ENCODE assay signal across 13 cellular contexts in genomic region chr1:93338426-93338825, GRCh38. TPM values are rescaled to one million over a fixed set of nuclear protein-coding genes. Genes with fewer than 3 reads are reported as not detected.
DNase-seq lines count a peak whose midpoint lies in the region; ATAC-seq, FAIRE-seq and TF ChIP-seq lines count a peak whose summit lies in the region.
"Had no signal": no experiment of that assay in that cellular context is flagged by ENCODE, and none has a peak within 500 bp of the region (broad histone marks: within the 10 kb centered on the region; RNA-seq: fewer than 3 reads in every experiment).

No MANE protein-coding gene starts in this region.

- H2AFZ ChIP-seq in GM12878 (ENCODE audit: control insufficient read depth, low read depth, low read length): no peak overlapping the region

- in situ Hi-C loops in GM12878 (cut with MboI): no loop called here

- peak; percentile 84 for DNase-seq in AG20443 (ENCODE audit: low spot score)
- DNase-seq in LoVo (ENCODE audit: low spot score): peak; percentile 37
- DNase-seq in GM12878 (ENCODE audit: low read depth, low spot score): no peak
- peak; percentile 72 for DNase-seq in kidney tubule cell (ENCODE audit: low spot score)
- no peak for DNase-seq in hippocampal formation (lab: John Stamatoyannopoulos, UW)
- no peak for DNase-seq in activated CD8-positive, alpha-beta memory T cell treated with anti-CD3 and anti-CD28 coated beads for 24 hours
- DNase-seq in activated CD4-positive, alpha-beta T cell treated with anti-CD3 and anti-CD28 coated beads for 1 hour: no peak
- no peak for DNase-seq in stimulated activated CD4-positive, alpha-beta T cell treated with anti-CD3 and anti-CD28 coated beads, Interleukin-4, amount 100 ng/mL, for 4 hours
- DNase-seq: amygdala; CD4-positive, alpha-beta T cell; left colon; NCI-H1694; stimulated activated CD4-positive, alpha-beta T cell treated with anti-CD3 and anti-CD28 coated beads, Interleukin-2, amount 100 ng/mL, for 24 hours had no signal

- TF ChIP-seq POLR2A in GM12878 (IDR thresholded peaks at IDR 0.05; ENCODE audit: low read depth, low read length): no peak

- BruUV-seq in GM12878 (replicated peaks; lab: Mats Ljungman, UMichigan): TSS peak; percentile 56

- ATAC-seq in GM12878: no peak
- ATAC-seq: left colon had no signal

- intact Hi-C loops in GM12878 (cut with micrococcal nuclease; ENCODE audit: unreplicated experiment): no loop called here

- RAD21 ChIA-PET in GM12878 (lab: Charles Lee; ENCODE audit: unreplicated experiment): no interaction called here

- no peaks in the 10 kb centered on the region for H4K20me1 ChIP-seq in GM12878 (ENCODE audit: control insufficient read depth, insufficient read depth)

- H3K4me3 ChIP-seq in GM12878: no peak overlapping the region

- H3K27me3 ChIP-seq in GM12878 (replicated peaks in 1 of 2; ENCODE audit: control insufficient read depth in 2 of 2, insufficient read depth in 2 of 2, low read length in 1 of 2): no peaks in the 10 kb centered on the region

- no peak for FAIRE-seq in GM12878 (lab: Jason Lieb, UNC)

- H3K79me2 ChIP-seq in GM12878 (ENCODE audit: control insufficient read depth, insufficient read depth, low read length): no peaks in the 10 kb centered on the region

- no peak overlapping the region for H3K27ac ChIP-seq in GM12878 (ENCODE audit: control insufficient read depth, insufficient read depth)

- SMC1A ChIA-PET in GM12878 (lab: Charles Lee; ENCODE audit: uncharacterized antibody, unreplicated experiment): interaction anchor here (0.6 to 2.1 kb wide), 3 partner anchors 20 to 253 kb away, joined by 3 to 5 read pairs (median 3); no protein-coding TSS in a partner anchor

- H3K9ac ChIP-seq in GM12878 (ENCODE audit: control insufficient read depth, insufficient read depth, low read length): no peak overlapping the region

- no peaks in the 10 kb centered on the region for H3K9me3 ChIP-seq in GM12878 (replicated peaks; ENCODE audit: control insufficient read depth, insufficient read depth, low read length)

- no peak overlapping the region for H3K4me2 ChIP-seq in GM12878 (ENCODE audit: control insufficient read depth, insufficient read depth)

- peaks cover 4% of the 10 kb centered on the region; the same call in 1 of the 2 replicates for H3K4me1 ChIP-seq in GM12878 (ENCODE audit: control insufficient read depth, insufficient read depth, low read length)

- WGBS in GM12878 (ENCODE audit: insufficient coverage, insufficient replicate concordance, low lambda C conversion rate, missing lambda C conversion rate): 67% methylated on average over 3 of the region's 3 CpGs

- no peak for TF ChIP-seq EP300 in GM12878 (IDR thresholded peaks at IDR 0.05; ENCODE audit: borderline replicate concordance in 1 of 2, control insufficient read depth in 1 of 2, low read depth in 2 of 2, low read length in 2 of 2)

- H3K36me3 ChIP-seq in GM12878 (ENCODE audit: control insufficient read depth in 2 of 2, insufficient read depth in 2 of 2, low read length in 1 of 2): peaks cover 0 to 3% of the 10 kb centered on the region in 2 experiments; a peak in 1 of 4 replicates

- TF ChIP-seq CTCF in GM12878 (IDR thresholded peaks at IDR 0.05 in 2 of 3, conservative IDR thresholded peaks at IDR 0.05 in 1 of 3; ENCODE audit: control insufficient read depth in 2 of 3, extremely low read depth in 1 of 3, insufficient read depth in 1 of 3, low read depth in 3 of 3, low read length in 3 of 3): no peak

- TF ChIP-seq RAD21 in GM12878 (IDR thresholded peaks at IDR 0.05; ENCODE audit: insufficient read depth, low read depth, low read length): no peak

- POLR2A ChIA-PET in GM12878 (lab: Charles Lee): no interaction called here

- CTCF ChIA-PET in GM12878 (lab: Yijun Ruan, JAX): interaction anchor here (1.1 to 1.3 kb wide), 2 partner anchors 9 to 13 kb away, joined by 3 to 4 read pairs; no protein-coding TSS in a partner anchor

TF ChIP-seq in GM12878, 131 proteins besides CTCF, POLR2A, EP300 and RAD21:
- no peak for TF ChIP-seq JUNB (IDR thresholded peaks at IDR 0.05)

RNA-seq across cellular contexts. Expression of gene DR1, which starts 7.3 kb away (rescaled TPM):
- 45.5 and 51.4 TPM in 2 replicates for total RNA-seq in GM12878 (2013; cell fraction: nucleolus; rRNA removed)
- total RNA-seq in GM12878 (2014; rRNA removed) (30.0 and 31.3 TPM in 2 replicates), GM12878 (2014; rRNA removed; fragmentation: Illumina TruSeq; extraction: Trizol) (30.8 and 35.6 TPM in 2 replicates), GM12878 (2021) (50.5 and 51.2 TPM in 2 replicates)
- 21.9 TPM for polyA plus RNA-seq in GM12878 (2011; ENCODE audit: low read depth)
- polyA plus RNA-seq in GM12878 (2011; rRNA removed) (43.9 and 60.5 TPM in 2 replicates), GM12878 (2014; fragmentation: Illumina TruSeq; extraction: Trizol) (35.1 and 41.1 TPM in 2 replicates), GM12878 (2014; fragmentation: Nextera tagmentation; extraction: Ambion mirVana) (10 to 100 TPM in 1 of 2 experiments, 1 to 10 TPM in 1; 7.4 to 12.7 TPM), GM12878 (2014; rRNA removed) (29.9 and 31.8 TPM in 2 replicates), GM12878 (2016; fragmentation: Nextera tagmentation; extraction: Ambion mirVana) (10 to 100 TPM; 50.0 to 56.1 TPM)
- 18.2 and 22.1 TPM in 2 replicates for polyA plus RNA-seq in GM12878 (2011; cell fraction: cytosol; rRNA removed)
- polyA plus RNA-seq in GM12878 (2011; cell fraction: nucleus; rRNA removed): 12.3 and 13.1 TPM in 2 replicates
- 19.5 and 28.2 TPM in 2 replicates for polyA plus RNA-seq in GM12878 (2012)
- polyA minus RNA-seq in GM12878 (2011; rRNA and poly(A)+ RNA removed): 31.1 and 33.7 TPM in 2 replicates
- polyA minus RNA-seq in GM12878 (2011; cell fraction: cytosol; rRNA and poly(A)+ RNA removed): 25.3 and 31.2 TPM in 2 replicates
- 18.7 and 32.1 TPM in 2 replicates for polyA minus RNA-seq in GM12878 (2011; cell fraction: nucleus; rRNA and poly(A)+ RNA removed)

Comparison
In these comparisons a context has a peak if more than half of its experiments do, and no peak if none do; other contexts are left out.
1. DNase-seq: peak in AG20443 (single experiment), LoVo (single experiment) and kidney tubule cell (single experiment); none in GM12878 (single experiment), hippocampal formation (0 of 2), activated CD8-positive, alpha-beta memory T cell treated with anti-CD3 and anti-CD28 coated beads for 24 hours (single experiment), activated CD4-positive, alpha-beta T cell treated with anti-CD3 and anti-CD28 coated beads for 1 hour (single experiment) and stimulated activated CD4-positive, alpha-beta T cell treated with anti-CD3 and anti-CD28 coated beads, Interleukin-4, amount 100 ng/mL, for 4 hours (0 of 2).